In genomic region chr18:9916067-9916684, GRCh38 we compare ENCODE assay signal across 2 cellular contexts.
TF ChIP-seq lines count a peak whose summit lies in the region.

No MANE protein-coding gene starts in this region.

TF ChIP-seq in A549, 52 proteins besides CTCF, POLR2A, EP300 and RAD21 (continued from another document):
- TF ChIP-seq BCL3 (IDR thresholded peaks at IDR 0.05) (no peak), HOXB13 (CRISPR knock-in tag; IDR thresholded peaks at IDR 0.05; ENCODE audit: low read depth) (no peak), HEYL (CRISPR knock-in tag; IDR thresholded peaks at IDR 0.05) (no peak), SMC3 (IDR thresholded peaks at IDR 0.05) (no peak), ESRRA (IDR thresholded peaks at IDR 0.05; ENCODE audit: borderline replicate concordance, low read length) (no peak), BHLHE40 (IDR thresholded peaks at IDR 0.05; ENCODE audit: low read depth, low read length) (no peak), ZNF302 (CRISPR knock-in tag; IDR thresholded peaks at IDR 0.05) (no peak), PBX3 (IDR thresholded peaks at IDR 0.05) (no peak), MAFK (IDR thresholded peaks at IDR 0.05; ENCODE audit: partially characterized antibody) (no peak), MYC (IDR thresholded peaks at IDR 0.05; ENCODE audit: borderline replicate concordance, low read length) (no peak), SREBF2 (IDR thresholded peaks at IDR 0.05) (no peak), RFX5 (IDR thresholded peaks at IDR 0.05) (no peak), PHF8 (IDR thresholded peaks at IDR 0.05; ENCODE audit: borderline replicate concordance, low read depth) (no peak), TFCP2L1 (CRISPR knock-in tag; IDR thresholded peaks at IDR 0.05) (no peak), ZFP36 (IDR thresholded peaks at IDR 0.05; ENCODE audit: borderline replicate concordance, partially characterized antibody) (no peak)
TF ChIP-seq in A549: peak in this region for 0.

TF ChIP-seq in K562, 482 proteins besides CTCF, POLR2A, EP300 and RAD21 (continued from another document):
- TF ChIP-seq NKRF (IDR thresholded peaks at IDR 0.05; ENCODE audit: borderline replicate concordance) (0 out of 2 replicates have a peak, but pooled peaks have one; percentile 40), HDAC1 (IDR thresholded peaks at IDR 0.05) (peak in 1 of 2 experiments; percentile 23; a peak in 1 of 4 replicates), HNRNPK (IDR thresholded peaks at IDR 0.05; ENCODE audit: low read depth, low read length, poor library complexity, severe bottlenecking) (no peak), RCOR1 (IDR thresholded peaks at IDR 0.05; ENCODE audit: borderline replicate concordance in 1 of 2, low read depth in 2 of 2, low read length in 2 of 2) (peak in 1 of 2 experiments; percentile 13; a peak in 1 of 4 replicates), FOXM1 (IDR thresholded peaks at IDR 0.05; ENCODE audit: low read depth) (0 out of 2 replicates have a peak, but pooled peaks have one; percentile 9), FOXM1 (CRISPR knock-in tag; IDR thresholded peaks at IDR 0.05; ENCODE audit: low read depth) (no peak), HMBOX1 (IDR thresholded peaks at IDR 0.05) (peak; percentile 38; the same call in 1 of the 2 replicates), BRD9 (IDR thresholded peaks at IDR 0.05; ENCODE audit: low read depth, partially characterized antibody) (peak; percentile 16), POLR2AphosphoS2 (IDR thresholded peaks at IDR 0.05; ENCODE audit: low read length) (peak; percentile 54; the same call in 1 of the 2 replicates), CHD1 (IDR thresholded peaks at IDR 0.05; ENCODE audit: low read length) (peak; percentile 87), RUNX1 (IDR thresholded peaks at IDR 0.05; ENCODE audit: low read depth) (no peak), THRB (CRISPR knock-in tag; conservative IDR thresholded peaks at IDR 0.05) (peak; percentile 19; the same call in 1 of the 2 replicates), GATAD2A (IDR thresholded peaks at IDR 0.05) (no peak), SIN3B (IDR thresholded peaks at IDR 0.05; ENCODE audit: low read depth) (no peak), COPS2 (conservative IDR thresholded peaks at IDR 0.05) (no peak), ARID2 (IDR thresholded peaks at IDR 0.05) (0 out of 2 replicates have a peak, but pooled peaks have one; percentile 9), NONO (IDR thresholded peaks at IDR 0.05; ENCODE audit: low read depth in 2 of 2, low read length in 1 of 2) (no peak), HNRNPH1 (optimal IDR thresholded peaks at IDR 0.05; ENCODE audit: low read depth, low read length) (no peak), CREB5 (CRISPR knock-in tag; IDR thresholded peaks at IDR 0.05) (no peak), MAZ (CRISPR knock-in tag; conservative IDR thresholded peaks at IDR 0.05 in 1 of 2, IDR thresholded peaks at IDR 0.05 in 1 of 2) (0 out of 4 replicates have a peak, but pooled peaks of 1 of the 2 experiments have one; percentile 31), HDAC8 (tag; IDR thresholded peaks at IDR 0.05) (no peak), NFRKB (IDR thresholded peaks at IDR 0.05; ENCODE audit: low read depth) (peak; percentile 74; the same call in 1 of the 2 replicates), CHCHD3 (CRISPR knock-in tag; IDR thresholded peaks at IDR 0.05) (peak; percentile 78; the same call in 1 of the 2 replicates), SMARCE1 (IDR thresholded peaks at IDR 0.05) (peak; percentile 20; the same call in 1 of the 2 replicates), TBL1XR1 (IDR thresholded peaks at IDR 0.05; ENCODE audit: low read length in 2 of 2) (0 out of 4 replicates have a peak, but pooled peaks of 1 of the 2 experiments have one; percentile 2), JUND (IDR thresholded peaks at IDR 0.05; ENCODE audit: borderline replicate concordance, low read depth, low read length) (no peak), JUND (tag; IDR thresholded peaks at IDR 0.05; ENCODE audit: borderline replicate concordance, low read depth, low read length) (0 out of 3 replicates have a peak, but pooled peaks have one; percentile 18), ZNF41 (CRISPR knock-in tag; conservative IDR thresholded peaks at IDR 0.05) (0 out of 2 replicates have a peak, but pooled peaks have one; percentile 6), MLLT1 (IDR thresholded peaks at IDR 0.05) (peak; percentile 88 to 96), KLF16 (IDR thresholded peaks at IDR 0.05) (no peak), ZNF740 (CRISPR knock-in tag; IDR thresholded peaks at IDR 0.05) (no peak), ZNF740 (tag; IDR thresholded peaks at IDR 0.05) (0 out of 4 replicates have a peak, but pooled peaks of 1 of the 2 experiments have one; percentile 25), ZNF347 (CRISPR knock-in tag; IDR thresholded peaks at IDR 0.05; ENCODE audit: low read depth) (peak; percentile 74; the same call in 1 of the 2 replicates), RREB1 (CRISPR knock-in tag; IDR thresholded peaks at IDR 0.05) (0 out of 2 replicates have a peak, but pooled peaks have one; percentile 58)
